ENCODE assay signal across 11 cellular contexts in genomic region chr9:19493845-19494244, GRCh38.
A peak's percentile ranks its signal among the peaks of the same experiment; 100 is the strongest.
DNase-seq lines count a peak whose midpoint lies in the region; ATAC-seq, FAIRE-seq and TF ChIP-seq lines count a peak whose summit lies in the region.
"Had no signal": no experiment of that assay in that cellular context is flagged by ENCODE, and none has a peak within 500 bp of the region (broad histone marks: within the 10 kb centered on the region; RNA-seq: fewer than 3 reads in every experiment).

No MANE protein-coding gene starts in this region.

- H3K9ac ChIP-seq in astrocyte (ENCODE audit: low read length) = peak overlapping the region; percentile 28

- H3K9me3 ChIP-seq in astrocyte (ENCODE audit: insufficient read depth, low read depth, low read length) = no peaks in the 10 kb centered on the region
- H3K9me3 ChIP-seq: SJSA1 had no signal

- H3K27me3 Mint-ChIP-seq in astrocyte (ENCODE audit: low read depth, unreplicated experiment) = peaks cover 20% of the 10 kb centered on the region

- no peaks in the 10 kb centered on the region for H3K9me3 Mint-ChIP-seq in astrocyte (ENCODE audit: unreplicated experiment)
- H3K9me3 Mint-ChIP-seq: type B pancreatic cell had no signal

- H2AFZ ChIP-seq in astrocyte (ENCODE audit: low read depth, low read length) = peak overlapping the region; percentile 51

- no peak overlapping the region for H3K27ac Mint-ChIP-seq in astrocyte (ENCODE audit: unreplicated experiment)
- H3K27ac Mint-ChIP-seq: type B pancreatic cell had no signal

- H3K27ac ChIP-seq in astrocyte (ENCODE audit: low read depth, low read length) (no peak overlapping the region), substantia nigra (ENCODE audit: low read depth, low read length, poor library complexity, severe bottlenecking) (peak overlapping the region; percentile 97)
- H3K27ac ChIP-seq: SJSA1 had no signal

- H4K20me1 ChIP-seq in astrocyte (ENCODE audit: insufficient read depth, low read length) = no peaks in the 10 kb centered on the region

- no peaks in the 10 kb centered on the region for H3K36me3 ChIP-seq in astrocyte (ENCODE audit: insufficient read depth, low read length)
- H3K36me3 ChIP-seq: SJSA1 had no signal

- DNase-seq in NCI-H748 (lab: John Stamatoyannopoulos, UW; ENCODE audit: unreplicated experiment) = peak; percentile 11
- DNase-seq in NCI-H748 treated with DMSO at 0.1 percent for 48 hours (lab: John Stamatoyannopoulos, UW) = no peak
- no peak for DNase-seq in astrocyte (ENCODE audit: low read depth)
- DNase-seq in left cardiac atrium = no peak
- DNase-seq in substantia nigra (lab: John Stamatoyannopoulos, UW) = no peak
- no peak for DNase-seq in cerebellar nuclear complex (lab: John Stamatoyannopoulos, UW)
- no peak for DNase-seq in NCI-H2107 treated with DMSO at 0.1 percent for 48 hours (lab: John Stamatoyannopoulos, UW; ENCODE audit: unreplicated experiment)
- DNase-seq in NCI-H1930 (lab: John Stamatoyannopoulos, UW) = no peak
- DNase-seq: effector memory CD4-positive, alpha-beta T cell had no signal

- no peak for FAIRE-seq in astrocyte (lab: Jason Lieb, UNC)

- peaks cover 2% of the 10 kb centered on the region for H3K4me1 Mint-ChIP-seq in astrocyte (ENCODE audit: low read depth, unreplicated experiment)

- H3K4me3 Mint-ChIP-seq in astrocyte (ENCODE audit: unreplicated experiment) = no peak overlapping the region
- H3K4me3 Mint-ChIP-seq: type B pancreatic cell had no signal

- no peaks in the 10 kb centered on the region for H3K79me2 ChIP-seq in astrocyte (ENCODE audit: insufficient read depth, low read length)

- peak overlapping the region; percentile 88 for H3K4me2 ChIP-seq in astrocyte (ENCODE audit: low read length)

- H3K4me3 ChIP-seq in astrocyte (ENCODE audit: insufficient read depth, low read depth, low read length) = no peak overlapping the region
- H3K4me3 ChIP-seq: SJSA1 had no signal

- intact Hi-C loops in left cardiac atrium (cut with DNase I) = loop anchor here in 1 of 2 donors (10.0 kb wide), 1 partner anchor 431 kb away; no protein-coding TSS in a partner anchor

- peak; percentile 19 to 32 for ATAC-seq in left cardiac atrium

- peaks cover 10% of the 10 kb centered on the region for H3K27me3 ChIP-seq in astrocyte (ENCODE audit: insufficient read depth, low read length)
- H3K27me3 ChIP-seq: SJSA1 had no signal

- no peak for TF ChIP-seq CTCF in astrocyte (IDR thresholded peaks at IDR 0.05; ENCODE audit: insufficient read depth, low read depth, low read length)

- H3K36me3 Mint-ChIP-seq in astrocyte (ENCODE audit: low read depth, unreplicated experiment) = no peaks in the 10 kb centered on the region
- H3K36me3 Mint-ChIP-seq: type B pancreatic cell had no signal

- H3K4me1 ChIP-seq in astrocyte (ENCODE audit: insufficient read depth, low read length) = no peaks in the 10 kb centered on the region
- H3K4me1 ChIP-seq: SJSA1 had no signal
